ENCODE assay signal across 11 cellular contexts in genomic region chr3:126100688-126101301, GRCh38. TPM values are rescaled to one million over a fixed set of nuclear protein-coding genes. Genes with fewer than 3 reads are reported as not detected.
A peak's percentile ranks its signal among the peaks of the same experiment; 100 is the strongest.
DNase-seq lines count a peak whose midpoint lies in the region; ATAC-seq, FAIRE-seq and TF ChIP-seq lines count a peak whose summit lies in the region.
"Had no signal": no experiment of that assay in that cellular context is flagged by ENCODE, and none has a peak within 500 bp of the region (broad histone marks: within the 10 kb centered on the region; RNA-seq: fewer than 3 reads in every experiment).

No MANE protein-coding gene starts in this region.

- peaks cover 3% of the 10 kb centered on the region for H3K9me3 ChIP-seq in mesenchymal stem cell (ENCODE audit: control insufficient read depth, low read length)

- H2BK5ac ChIP-seq in mesenchymal stem cell (ENCODE audit: low read depth, low read length, poor library complexity, severe bottlenecking) = no peak overlapping the region

- H4K91ac ChIP-seq in mesenchymal stem cell (ENCODE audit: low read length) = no peak overlapping the region

- no peak overlapping the region for H3K4me2 ChIP-seq in mesenchymal stem cell (ENCODE audit: low read length, poor library complexity, severe bottlenecking)

- H3K36me3 ChIP-seq in BJ (ENCODE audit: control insufficient read depth, insufficient read depth, low read length) (no peaks in the 10 kb centered on the region), mesenchymal stem cell (ENCODE audit: control insufficient read depth in 1 of 2, insufficient read depth in 2 of 2, low read depth in 1 of 2, low read length in 2 of 2) (no peaks in the 10 kb centered on the region)

- no peak overlapping the region for H4K8ac ChIP-seq in mesenchymal stem cell (ENCODE audit: low read length)

- H3K23ac ChIP-seq in mesenchymal stem cell (ENCODE audit: low read length in 2 of 2) = no peak overlapping the region

- no peaks in the 10 kb centered on the region for H3K79me1 ChIP-seq in mesenchymal stem cell (replicated peaks; ENCODE audit: low read length, poor library complexity, severe bottlenecking)

- H3K18ac ChIP-seq in mesenchymal stem cell (ENCODE audit: low read depth in 1 of 2, low read length in 2 of 2) = no peak overlapping the region

- H2BK120ac ChIP-seq in mesenchymal stem cell (ENCODE audit: low read depth, low read length) = no peak overlapping the region

- no peak overlapping the region for H2BK12ac ChIP-seq in mesenchymal stem cell (ENCODE audit: low read length in 2 of 2)

- H3K14ac ChIP-seq in mesenchymal stem cell (ENCODE audit: low read length in 2 of 2) = no peak overlapping the region

- WGBS in mesenchymal stem cell = 79% methylated on average over 18 of the region's 18 CpGs

- CTCF ChIA-PET in BJ (lab: Yijun Ruan, JAX) = no interaction called here

- no peak overlapping the region for H2BK15ac ChIP-seq in mesenchymal stem cell (ENCODE audit: low read depth, poor library complexity, severe bottlenecking)

- H3K4me3 ChIP-seq in BJ (ENCODE audit: low read depth, low read length) = no peak overlapping the region
- no peak overlapping the region for H3K4me3 ChIP-seq in mesenchymal stem cell (ENCODE audit: insufficient read depth in 1 of 2, low read depth in 1 of 2, low read length in 2 of 2)

- no peak overlapping the region for H2AK5ac ChIP-seq in mesenchymal stem cell (ENCODE audit: low read length, severe bottlenecking)

- peak; percentile 71 for ATAC-seq in HG02885 (IDR thresholded peaks at IDR 0.05; ENCODE audit: poor library complexity, unreplicated experiment)
- no peak for ATAC-seq in HG03045 (IDR thresholded peaks at IDR 0.05; ENCODE audit: unreplicated experiment)

- no peak for TF ChIP-seq CTCF in BJ (IDR thresholded peaks at IDR 0.05; ENCODE audit: insufficient read depth, low read depth, low read length)

- no peak overlapping the region for H3K4ac ChIP-seq in mesenchymal stem cell (ENCODE audit: low read depth in 1 of 2, low read length in 2 of 2)

- peak; percentile 49 for DNase-seq in BJ (ENCODE audit: low read depth)
- peak; percentile 65 for DNase-seq in cerebellar cortex (ENCODE audit: low spot score)
- DNase-seq in mesenchymal stem cell = peak; percentile 61
- no peak for DNase-seq in ecto neural progenitor cell (ENCODE audit: low spot score)
- no peak for DNase-seq in HTR-8/SVneo (ENCODE audit: insufficient read length, low spot score)
- no peak for DNase-seq in effector CD4-positive, alpha-beta T cell
- DNase-seq: activated naive CD8-positive, alpha-beta T cell treated with anti-CD3 and anti-CD28 coated beads, Interleukin-2, amount 10 ng/mL, durations not matched to agents 7 days and 5 days; Caco-2; OCI-M1 had no signal

- H3K9ac ChIP-seq in mesenchymal stem cell (ENCODE audit: low read length) = peak overlapping the region; percentile 45

- no peak for FAIRE-seq in HTR-8/SVneo (lab: Jason Lieb, UNC)

- no peaks in the 10 kb centered on the region for H3K4me1 ChIP-seq in mesenchymal stem cell (ENCODE audit: control insufficient read depth, insufficient read depth, low read depth, low read length)
- H3K4me1 ChIP-seq: Caco-2 had no signal

- no peak overlapping the region for H2AFZ ChIP-seq in mesenchymal stem cell (ENCODE audit: low read depth, low read length)

- H3K27me3 ChIP-seq in BJ (ENCODE audit: control insufficient read depth, insufficient read depth, low read length) = no peaks in the 10 kb centered on the region
- peaks cover 0 to 4% of the 10 kb centered on the region in 2 experiments for H3K27me3 ChIP-seq in mesenchymal stem cell (ENCODE audit: control insufficient read depth in 1 of 2, insufficient read depth in 1 of 2, low read length in 2 of 2)

- no peak overlapping the region for H3K27ac ChIP-seq in mesenchymal stem cell (ENCODE audit: low read length, poor library complexity, severe bottlenecking)

- POLR2A ChIA-PET in BJ (lab: Charles Lee) = no interaction called here

RNA-seq across cellular contexts. Expression of gene SLC41A3, which starts 16.9 kb away (rescaled TPM):
- 46.5 and 70.8 TPM in 2 replicates for polyA plus RNA-seq in BJ (2011; rRNA removed)
- 31.6 and 44.4 TPM in 2 replicates for polyA minus RNA-seq in BJ (2011; rRNA and poly(A)+ RNA removed)
- polyA plus RNA-seq in mesenchymal stem cell (2013, experiment 1 of 2) = 39.9 TPM
- 39.6 TPM for polyA plus RNA-seq in mesenchymal stem cell (2013, experiment 2 of 2)

Comparison
In these comparisons a context has a peak if more than half of its experiments do, and no peak if none do; other contexts are left out.
1. DNase-seq: peak in BJ (single experiment), cerebellar cortex (single experiment) and mesenchymal stem cell (single experiment); none in ecto neural progenitor cell (single experiment), HTR-8/SVneo (single experiment) and effector CD4-positive, alpha-beta T cell (single experiment).